Comparison of ENCODE assay signal across 8 cellular contexts in genomic region chr11:63871962-63872832, GRCh38. TPM values are rescaled to one million over a fixed set of nuclear protein-coding genes. Genes with fewer than 3 reads are reported as not detected.
DNase-seq lines count a peak whose midpoint lies in the region; ATAC-seq and TF ChIP-seq lines count a peak whose summit lies in the region.

No MANE protein-coding gene starts in this region.

- intact Hi-C loops in activated T-helper 2 cell treated with anti-CD3 and anti-CD28 coated beads, Interferon-gamma antibody, Interleukin-2, Interleukin-4, amounts not matched to agents 10 μg/mL and 5 μg/mL and 100 μg/mL, durations not matched to agents 14 hours and 24 hours and 36 hours (cut with micrococcal nuclease) = no loop called here

- ATAC-seq in GM19035 (IDR thresholded peaks at IDR 0.05; ENCODE audit: unreplicated experiment) (peak; percentile 93), HG03108 (IDR thresholded peaks at IDR 0.05; ENCODE audit: unreplicated experiment) (peak; percentile 93)

- H3K9me3 Mint-ChIP-seq in activated T-helper 2 cell treated with anti-CD3 and anti-CD28 coated beads, Interferon-gamma antibody, Interleukin-2, Interleukin-4, amounts not matched to agents 10 μg/mL and 5 μg/mL and 100 μg/mL, durations not matched to agents 14 hours and 24 hours and 36 hours = no peaks in the 10 kb centered on the region
- H3K9me3 Mint-ChIP-seq in neural crest cell = no peaks in the 10 kb centered on the region

- H3K36me3 Mint-ChIP-seq in activated T-helper 2 cell treated with anti-CD3 and anti-CD28 coated beads, Interferon-gamma antibody, Interleukin-2, Interleukin-4, amounts not matched to agents 10 μg/mL and 5 μg/mL and 100 μg/mL, durations not matched to agents 14 hours and 24 hours and 36 hours (ENCODE audit: low read depth) = peaks cover 34% of the 10 kb centered on the region
- no peaks in the 10 kb centered on the region for H3K36me3 Mint-ChIP-seq in neural crest cell (ENCODE audit: low read depth)

- in situ Hi-C loops in Caki2 (cut with HindIII; ENCODE audit: low pct_unique_long_range_greater_than_20kb, low sequenced_read_pairs) = no loop called here

- H3K4me3 Mint-ChIP-seq in activated T-helper 2 cell treated with anti-CD3 and anti-CD28 coated beads, Interferon-gamma antibody, Interleukin-2, Interleukin-4, amounts not matched to agents 10 μg/mL and 5 μg/mL and 100 μg/mL, durations not matched to agents 14 hours and 24 hours and 36 hours (ENCODE audit: low read depth) = no peak overlapping the region
- H3K4me3 Mint-ChIP-seq in neural crest cell = no peak overlapping the region

- no peaks in the 10 kb centered on the region for H3K27me3 Mint-ChIP-seq in activated T-helper 2 cell treated with anti-CD3 and anti-CD28 coated beads, Interferon-gamma antibody, Interleukin-2, Interleukin-4, amounts not matched to agents 10 μg/mL and 5 μg/mL and 100 μg/mL, durations not matched to agents 14 hours and 24 hours and 36 hours (ENCODE audit: low read depth)
- no peaks in the 10 kb centered on the region for H3K27me3 Mint-ChIP-seq in neural crest cell (ENCODE audit: low read depth)

- H3K4me1 Mint-ChIP-seq in activated T-helper 2 cell treated with anti-CD3 and anti-CD28 coated beads, Interferon-gamma antibody, Interleukin-2, Interleukin-4, amounts not matched to agents 10 μg/mL and 5 μg/mL and 100 μg/mL, durations not matched to agents 14 hours and 24 hours and 36 hours (ENCODE audit: low read depth) = peaks cover 47% of the 10 kb centered on the region
- peaks cover 41% of the 10 kb centered on the region for H3K4me1 Mint-ChIP-seq in neural crest cell

- no peak overlapping the region for H3K4me3 ChIP-seq in foreskin fibroblast (ENCODE audit: low read depth in 1 of 2, low read length in 2 of 2)

- peak; percentile 94 for DNase-seq in Caki2 (ENCODE audit: low read depth)
- peak; percentile 81 for DNase-seq in NCI-H510A (lab: John Stamatoyannopoulos, UW)
- peak; percentile 52 for DNase-seq in activated T-helper 2 cell treated with anti-CD3 and anti-CD28 coated beads, Interferon-gamma antibody, Interleukin-2, Interleukin-4, amounts not matched to agents 10 μg/mL and 5 μg/mL and 100 μg/mL, durations not matched to agents 14 hours and 24 hours and 36 hours (ENCODE audit: low spot score)
- peak; percentile 96 for DNase-seq in foreskin fibroblast
- DNase-seq in neural crest cell (ENCODE audit: low read depth, low spot score) = peak; percentile 18
- no peak for DNase-seq in NCI-H524 treated with DMSO at 0.1 percent for 48 hours (lab: John Stamatoyannopoulos, UW)

- TF ChIP-seq CTCF in foreskin fibroblast (IDR thresholded peaks at IDR 0.05; ENCODE audit: low read depth, low read length) (peak; percentile 22), neural crest cell (conservative IDR thresholded peaks at IDR 0.05) (peak; percentile 53)

- no peak overlapping the region for H3K27ac Mint-ChIP-seq in activated T-helper 2 cell treated with anti-CD3 and anti-CD28 coated beads, Interferon-gamma antibody, Interleukin-2, Interleukin-4, amounts not matched to agents 10 μg/mL and 5 μg/mL and 100 μg/mL, durations not matched to agents 14 hours and 24 hours and 36 hours
- H3K27ac Mint-ChIP-seq in neural crest cell (ENCODE audit: unreplicated experiment) = peak overlapping the region; percentile 27

RNA-seq across cellular contexts. Expression of gene MARK2, which starts 33.3 kb away (rescaled TPM):
- 5.6 and 8.9 TPM in 2 replicates for total RNA-seq in Caki2 (2014; rRNA removed; shearing (Covaris generic); ENCODE audit: low replicate concordance)
- total RNA-seq in activated T-helper 2 cell treated with anti-CD3 and anti-CD28 coated beads, Interferon-gamma antibody, Interleukin-2, Interleukin-4, amounts not matched to agents 10 μg/mL and 5 μg/mL and 100 μg/mL, durations not matched to agents 14 hours and 24 hours and 36 hours = 36.5 and 38.8 TPM in 2 replicates
- total RNA-seq in neural crest cell = 42.4 and 42.9 TPM in 2 replicates

RNA-seq across cellular contexts. Expression of gene RCOR2, which starts 44.8 kb away (rescaled TPM):
- 0.61 TPM in 1 of 2 replicates, not detected in the other for total RNA-seq in Caki2 (2014; rRNA removed; shearing (Covaris generic); ENCODE audit: low replicate concordance)
- 0.41 and 0.43 TPM in 2 replicates for total RNA-seq in activated T-helper 2 cell treated with anti-CD3 and anti-CD28 coated beads, Interferon-gamma antibody, Interleukin-2, Interleukin-4, amounts not matched to agents 10 μg/mL and 5 μg/mL and 100 μg/mL, durations not matched to agents 14 hours and 24 hours and 36 hours
- 107 and 108 TPM in 2 replicates for total RNA-seq in neural crest cell

RNA-seq across cellular contexts. Expression of gene SPINDOC, which starts 58.9 kb away (rescaled TPM):
- total RNA-seq in Caki2 (2014; rRNA removed; shearing (Covaris generic); ENCODE audit: low replicate concordance) = 22.5 and 29.0 TPM in 2 replicates
- 67.0 and 69.2 TPM in 2 replicates for total RNA-seq in activated T-helper 2 cell treated with anti-CD3 and anti-CD28 coated beads, Interferon-gamma antibody, Interleukin-2, Interleukin-4, amounts not matched to agents 10 μg/mL and 5 μg/mL and 100 μg/mL, durations not matched to agents 14 hours and 24 hours and 36 hours
- 104 and 107 TPM in 2 replicates for total RNA-seq in neural crest cell

Comparison
In these comparisons a context has a peak if more than half of its experiments do, and no peak if none do; other contexts are left out.
1. RNA of gene RCOR2, which starts 44.8 kb away (total RNA-seq): 107 to 108 TPM in neural crest cell; 0.61 TPM in Caki2 and 0.41 to 0.43 TPM in activated T-helper 2 cell treated with anti-CD3 and anti-CD28 coated beads, Interferon-gamma antibody, Interleukin-2, Interleukin-4, amounts not matched to agents 10 μg/mL and 5 μg/mL and 100 μg/mL, durations not matched to agents 14 hours and 24 hours and 36 hours; every median in the first group is over 10 times any median in the second.